11 cellular contexts compared by ENCODE assay signal in the genomic region with DNA sequence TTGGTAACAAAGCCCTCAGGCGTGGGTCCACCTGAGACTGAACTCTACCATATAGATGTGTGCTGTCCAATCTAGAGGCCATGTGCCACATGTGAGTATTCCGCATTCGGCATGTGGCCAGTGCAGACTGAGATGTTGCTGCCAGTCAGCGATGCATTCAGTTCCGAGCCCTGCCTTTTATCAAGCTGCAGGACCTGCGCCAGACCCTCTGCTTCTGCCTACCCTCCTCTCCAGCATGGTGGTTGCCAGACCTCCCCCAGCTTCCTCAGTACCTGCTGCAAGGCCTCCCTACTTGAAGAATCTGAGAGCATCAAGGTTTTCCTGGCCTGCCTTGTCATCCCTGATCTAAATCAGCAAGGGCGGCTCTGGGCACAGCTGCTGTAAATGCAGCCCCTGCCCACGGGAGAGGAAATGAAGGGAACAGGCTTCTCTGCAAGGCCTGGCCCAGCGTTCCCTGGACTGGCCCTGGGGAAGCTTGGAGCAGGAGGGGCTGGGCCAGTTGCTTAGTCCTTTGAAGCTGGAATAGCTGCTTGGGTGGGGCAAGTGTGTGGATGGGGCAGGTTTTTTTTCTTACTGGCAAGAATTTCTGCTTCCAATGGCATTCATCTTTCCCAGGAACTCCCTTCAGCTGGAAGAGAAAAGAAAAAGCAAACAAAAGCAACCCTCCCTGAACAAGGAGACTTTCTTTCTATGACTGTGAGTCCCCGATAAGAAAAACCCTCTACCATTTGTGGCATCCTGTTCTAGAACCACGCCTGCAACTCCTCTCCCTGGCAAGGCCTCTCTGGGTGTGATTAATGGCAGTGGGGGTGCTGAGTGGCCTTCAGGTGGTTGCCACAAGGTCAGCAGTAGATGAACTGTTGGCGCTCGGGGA.
DNase-seq lines count a peak whose midpoint lies in the region; ATAC-seq and TF ChIP-seq lines count a peak whose summit lies in the region.
"Had no signal": no experiment of that assay in that cellular context is flagged by ENCODE, and none has a peak within 500 bp of the region (broad histone marks: within the 10 kb centered on the region; RNA-seq: fewer than 3 reads in every experiment).

No MANE protein-coding gene starts in this region.

- no peaks in the 10 kb centered on the region for H3K36me3 ChIP-seq in smooth muscle cell (ENCODE audit: low read depth)

- H3K79me2 ChIP-seq in smooth muscle cell (ENCODE audit: low read depth): no peaks in the 10 kb centered on the region

- no peak overlapping the region for H3K4me3 ChIP-seq in right cardiac atrium (ENCODE audit: low read length)
- no peak overlapping the region for H3K4me3 ChIP-seq in smooth muscle cell
- H3K4me3 ChIP-seq: GM23248 had no signal

- intact Hi-C loops in right cardiac atrium (cut with DNase I): no loop called here

- H3K27ac ChIP-seq in right cardiac atrium (ENCODE audit: low read length) (no peak overlapping the region), smooth muscle cell (ENCODE audit: low read depth) (no peak overlapping the region)
- H3K27ac ChIP-seq: GM23248 had no signal

- ATAC-seq in right cardiac atrium (peak; percentile 54 to 72), HG03354 (IDR thresholded peaks at IDR 0.05; ENCODE audit: poor library complexity, severe bottlenecking, unreplicated experiment) (no peak)
- ATAC-seq in stimulated activated effector memory CD8-positive, alpha-beta T cell treated with anti-CD3 and anti-CD28 coated beads, Interleukin-12 subunit alpha, Interleukin-12 subunit beta, amount 100 ng/mL, for 72 hours: peak; percentile 70

- H3K4me1 ChIP-seq in right cardiac atrium (ENCODE audit: control insufficient read depth, insufficient read depth, low read length): peaks cover 6% of the 10 kb centered on the region
- H3K4me1 ChIP-seq in smooth muscle cell (ENCODE audit: low read depth): no peaks in the 10 kb centered on the region

- H3F3A ChIP-seq in smooth muscle cell (ENCODE audit: low read depth): no peaks in the 10 kb centered on the region

- no peaks in the 10 kb centered on the region for H3K36me3 Mint-ChIP-seq in stimulated activated effector memory CD8-positive, alpha-beta T cell treated with anti-CD3 and anti-CD28 coated beads, Interleukin-12 subunit alpha, Interleukin-12 subunit beta, amount 100 ng/mL, for 72 hours

- DNase-seq in HT-29 (ENCODE audit: low spot score): peak; percentile 70
- peak; percentile 57 for DNase-seq in SK-N-DZ (ENCODE audit: low spot score)
- DNase-seq in right cardiac atrium: peak in 1 of 3 donors; percentile 53
- no peak for DNase-seq in stimulated activated effector memory CD8-positive, alpha-beta T cell treated with anti-CD3 and anti-CD28 coated beads, Interleukin-12 subunit alpha, Interleukin-12 subunit beta, amount 100 ng/mL, for 72 hours (ENCODE audit: low spot score in 2 of 2)
- no peak for DNase-seq in smooth muscle cell (lab: John Stamatoyannopoulos, UW; ENCODE audit: unreplicated experiment)
- no peak for DNase-seq in epidermal melanocyte (ENCODE audit: insufficient read length, low spot score)
- DNase-seq: activated T-cell treated with anti-CD3 and anti-CD28 coated beads, Interleukin-2, amount 50 U/mL, for 4 hours; GM23248; NK-92 treated with Interleukin-12 subunit alpha and Interleukin-12 subunit beta, amount 100 ng/mL, for 24 hours; T1000 had no signal

- no peak overlapping the region for H3K4me2 ChIP-seq in smooth muscle cell

- no peaks in the 10 kb centered on the region for H3K9me3 Mint-ChIP-seq in stimulated activated effector memory CD8-positive, alpha-beta T cell treated with anti-CD3 and anti-CD28 coated beads, Interleukin-12 subunit alpha, Interleukin-12 subunit beta, amount 100 ng/mL, for 72 hours
- H3K9me3 Mint-ChIP-seq: activated T-cell treated with anti-CD3 and anti-CD28 coated beads, Interleukin-2, amount 50 U/mL, for 4 hours had no signal

- no peak overlapping the region for H3K9ac ChIP-seq in smooth muscle cell (ENCODE audit: low read depth)
- H3K9ac ChIP-seq: GM23248 had no signal

- H2AFZ ChIP-seq in smooth muscle cell (ENCODE audit: low read depth): no peak overlapping the region
- H2AFZ ChIP-seq: GM23248 had no signal

- no peaks in the 10 kb centered on the region for H3K4me1 Mint-ChIP-seq in stimulated activated effector memory CD8-positive, alpha-beta T cell treated with anti-CD3 and anti-CD28 coated beads, Interleukin-12 subunit alpha, Interleukin-12 subunit beta, amount 100 ng/mL, for 72 hours

- no peak for TF ChIP-seq CTCF in smooth muscle cell (IDR thresholded peaks at IDR 0.05; ENCODE audit: borderline replicate concordance, insufficient read depth, poor library complexity, severe bottlenecking)

- H3K9me3 ChIP-seq in right cardiac atrium (ENCODE audit: control insufficient read depth, low read length): no peaks in the 10 kb centered on the region
- no peaks in the 10 kb centered on the region for H3K9me3 ChIP-seq in smooth muscle cell (replicated peaks; ENCODE audit: low read depth)

- WGBS in right cardiac atrium: 57% methylated on average over 13 of the region's 13 CpGs
- WGBS in smooth muscle cell (ENCODE audit: low lambda C conversion rate): 81% methylated on average over 13 of the region's 13 CpGs

- H3K4me3 Mint-ChIP-seq in stimulated activated effector memory CD8-positive, alpha-beta T cell treated with anti-CD3 and anti-CD28 coated beads, Interleukin-12 subunit alpha, Interleukin-12 subunit beta, amount 100 ng/mL, for 72 hours: no peak overlapping the region
- H3K4me3 Mint-ChIP-seq: activated T-cell treated with anti-CD3 and anti-CD28 coated beads, Interleukin-2, amount 50 U/mL, for 4 hours had no signal

- H3K27me3 ChIP-seq in right cardiac atrium (ENCODE audit: control insufficient read depth, insufficient read depth) (no peaks in the 10 kb centered on the region), smooth muscle cell (ENCODE audit: low read depth) (no peaks in the 10 kb centered on the region)

- H4K20me1 ChIP-seq in smooth muscle cell (ENCODE audit: low read depth): no peaks in the 10 kb centered on the region

- peak overlapping the region; percentile 72 for H3K27ac Mint-ChIP-seq in stimulated activated effector memory CD8-positive, alpha-beta T cell treated with anti-CD3 and anti-CD28 coated beads, Interleukin-12 subunit alpha, Interleukin-12 subunit beta, amount 100 ng/mL, for 72 hours

Comparison
In these comparisons a context has a peak if more than half of its experiments do, and no peak if none do; other contexts are left out.
1. DNase-seq: peak in HT-29 (single experiment) and SK-N-DZ (single experiment); none in stimulated activated effector memory CD8-positive, alpha-beta T cell treated with anti-CD3 and anti-CD28 coated beads, Interleukin-12 subunit alpha, Interleukin-12 subunit beta, amount 100 ng/mL, for 72 hours (0 of 2), smooth muscle cell (single experiment) and epidermal melanocyte (single experiment).